In genomic region chr3:61378321-61378720, GRCh38 we compare ENCODE assay signal across 16 cellular contexts.
DNase-seq lines count a peak whose midpoint lies in the region; ATAC-seq and TF ChIP-seq lines count a peak whose summit lies in the region.
"Had no signal": no experiment of that assay in that cellular context is flagged by ENCODE, and none has a peak within 500 bp of the region (broad histone marks: within the 10 kb centered on the region; RNA-seq: fewer than 3 reads in every experiment).

No MANE protein-coding gene starts in this region.

- ATAC-seq in HG02852 (IDR thresholded peaks at IDR 0.05; ENCODE audit: unreplicated experiment), result no peak
- ATAC-seq: HCT116 had no signal

- no peak overlapping the region for H3K4me3 ChIP-seq in fibroblast of lung (replicated peaks in 1 of 4; ENCODE audit: control extremely low read depth in 1 of 4, insufficient read depth in 1 of 4, low read depth in 3 of 4, low read length in 4 of 4)

- no peak overlapping the region for H3K9ac ChIP-seq in fibroblast of lung (ENCODE audit: insufficient read depth, low read length)

- H4K20me1 ChIP-seq in fibroblast of lung (ENCODE audit: control insufficient read depth, extremely low read depth, insufficient read depth, low read length), result no peaks in the 10 kb centered on the region

- no peaks in the 10 kb centered on the region for H3K4me1 ChIP-seq in fibroblast of lung (ENCODE audit: control insufficient read depth, extremely low read depth, insufficient read depth, low read length)

- no peaks in the 10 kb centered on the region for H3K9me3 ChIP-seq in fibroblast of lung (ENCODE audit: control insufficient read depth, insufficient read depth, low read depth, low read length)

- in situ Hi-C loops in Caki2 (cut with HindIII; ENCODE audit: low pct_unique_long_range_greater_than_20kb, low sequenced_read_pairs), result no loop called here

- no peak overlapping the region for H3K27ac ChIP-seq in fibroblast of lung (ENCODE audit: insufficient read depth, low read length)

- H3K27me3 ChIP-seq in fibroblast of lung (ENCODE audit: control insufficient read depth, insufficient read depth, low read length), result no peaks in the 10 kb centered on the region

- no peak for TF ChIP-seq CTCF in fibroblast of lung (conservative IDR thresholded peaks at IDR 0.05 in 1 of 2, IDR thresholded peaks at IDR 0.05 in 1 of 2; ENCODE audit: low read depth in 1 of 2, low read length in 2 of 2)

- no peak overlapping the region for H3K4me2 ChIP-seq in fibroblast of lung (ENCODE audit: extremely low read depth, insufficient read depth, low read length)

- H3K36me3 ChIP-seq in fibroblast of lung (ENCODE audit: control insufficient read depth, insufficient read depth, low read length), result no peaks in the 10 kb centered on the region

- no peaks in the 10 kb centered on the region for H3K79me2 ChIP-seq in fibroblast of lung (ENCODE audit: control insufficient read depth, insufficient read depth, low read length)

- no peak overlapping the region for H2AFZ ChIP-seq in fibroblast of lung (ENCODE audit: low read length)

- DNase-seq in Caki2 (ENCODE audit: low read depth) (peak; percentile 16), astrocyte of the hippocampus (ENCODE audit: low read depth, low spot score) (peak; percentile 6), fibroblast of lung (ENCODE audit: low read depth in 2 of 2) (peak; percentile 2 to 4), kidney tubule cell (ENCODE audit: low spot score) (peak; percentile 7), EL (no peak), AML-193 (lab: John Stamatoyannopoulos, UW) (no peak)
- DNase-seq in NK-92 treated with Interleukin-12 subunit alpha and Interleukin-12 subunit beta, amount 100 ng/mL, for 24 hours (lab: John Stamatoyannopoulos, UW), result no peak
- DNase-seq: 8988T; C1 segment of cervical spinal cord; CD4-positive, alpha-beta T cell; DMS153; DMS79 treated with DMSO at 0.1 percent for 48 hours; GF-D8; IMR-90 had no signal

Comparison
In these comparisons a context has a peak if more than half of its experiments do, and no peak if none do; other contexts are left out.
1. DNase-seq: peak in Caki2 (single experiment), astrocyte of the hippocampus (single experiment), fibroblast of lung (2 of 2) and kidney tubule cell (single experiment); none in EL (single experiment), AML-193 (0 of 2) and NK-92 treated with Interleukin-12 subunit alpha and Interleukin-12 subunit beta, amount 100 ng/mL, for 24 hours (single experiment).